9 cellular contexts compared by ENCODE assay signal in genomic region chr16:88649195-88649923, GRCh38. TPM values are rescaled to one million over a fixed set of nuclear protein-coding genes. Genes with fewer than 3 reads are reported as not detected.
DNase-seq lines count a peak whose midpoint lies in the region; ATAC-seq, FAIRE-seq and TF ChIP-seq lines count a peak whose summit lies in the region.
"Had no signal": no experiment of that assay in that cellular context is flagged by ENCODE, and none has a peak within 500 bp of the region (broad histone marks: within the 10 kb centered on the region; RNA-seq: fewer than 3 reads in every experiment).

No MANE protein-coding gene starts in this region.

- no peak for TF ChIP-seq RAD21 in K562 (CRISPR knock-in tag; conservative IDR thresholded peaks at IDR 0.05 in 1 of 2, IDR thresholded peaks at IDR 0.05 in 1 of 2)

- peaks cover 33% of the 10 kb centered on the region for H3K79me2 ChIP-seq in K562 (ENCODE audit: control insufficient read depth, insufficient read depth, low read length)

- no peaks in the 10 kb centered on the region for H3K9me3 ChIP-seq in Caco-2
- H3K9me3 ChIP-seq in K562 (replicated peaks; ENCODE audit: control insufficient read depth, insufficient read depth, low read depth, low read length), result no peaks in the 10 kb centered on the region

- intact Hi-C loops in Caco-2 (cut with micrococcal nuclease; ENCODE audit: unreplicated experiment), result no loop called here
- intact Hi-C loops in K562 (cut with micrococcal nuclease), result no loop called here

- H3K4me3 Mint-ChIP-seq in Caco-2 (ENCODE audit: unreplicated experiment) (peak overlapping the region; percentile 78), nephron progenitor cell (peak overlapping the region; percentile 86)

- TF ChIP-seq CTCF in Caco-2 (IDR thresholded peaks at IDR 0.05; ENCODE audit: insufficient read depth in 1 of 2, low read depth in 1 of 2, low read length in 1 of 2, severe bottlenecking in 1 of 2, unreplicated experiment in 1 of 2) (no peak), K562 (IDR thresholded peaks at IDR 0.05 in 2 of 3, conservative IDR thresholded peaks at IDR 0.05 in 1 of 3; ENCODE audit: insufficient read depth in 2 of 3, low read depth in 1 of 3, low read length in 3 of 3) (no peak), nephron progenitor cell (IDR thresholded peaks at IDR 0.05) (no peak)

- H3K4me3 ChIP-seq in Caco-2 (ENCODE audit: low read depth, low read length), result peak overlapping the region; percentile 96
- peak overlapping the region; percentile 79; the same call in 1 of the 2 replicates for H3K4me3 ChIP-seq in Jurkat, Clone E6-1 (ENCODE audit: low read length)
- peak overlapping the region; percentile 84 for H3K4me3 ChIP-seq in K562

- H4K20me1 ChIP-seq in K562 (replicated peaks; ENCODE audit: control insufficient read depth, insufficient read depth, low read length), result peaks cover 3% of the 10 kb centered on the region; the same call in 1 of the 2 replicates

- ATAC-seq in K562 (no peak), GM18909 (IDR thresholded peaks at IDR 0.05; ENCODE audit: poor library complexity, unreplicated experiment) (no peak)
- ATAC-seq in activated CD4-positive, CD25-positive, alpha-beta regulatory T cell treated with anti-CD3 and anti-CD28 coated beads, Interleukin-2, amount 50 U/mL, for 24 hours, result no peak

- peaks cover 2% of the 10 kb centered on the region; the same call in 1 of the 2 replicates for H3K36me3 ChIP-seq in Caco-2 (ENCODE audit: control insufficient read depth, insufficient read depth, low read length)
- H3K36me3 ChIP-seq in K562 (ENCODE audit: control insufficient read depth, insufficient read depth, low read length), result peaks cover 55% of the 10 kb centered on the region; the same call in 2 of the 3 replicates

- H3K27me3 Mint-ChIP-seq in Caco-2 (ENCODE audit: insufficient read depth, unreplicated experiment), result no peaks in the 10 kb centered on the region
- peaks cover 7% of the 10 kb centered on the region for H3K27me3 Mint-ChIP-seq in nephron progenitor cell (ENCODE audit: low read depth, poor library complexity)

- DNase-seq in Caco-2 (no peak), K562 (ENCODE audit: extremely low read depth in 1 of 4, low spot score in 3 of 4) (no peak), nephron progenitor cell (no peak), midbrain (lab: John Stamatoyannopoulos, UW) (no peak)
- no peak for DNase-seq in Jurkat, Clone E6-1 (ENCODE audit: low read depth, low spot score)
- DNase-seq in activated CD4-positive, CD25-positive, alpha-beta regulatory T cell (lab: John Stamatoyannopoulos, UW), result no peak

- H2AFZ ChIP-seq in K562 (ENCODE audit: low read depth, low read length), result no peak overlapping the region

- H3K9ac ChIP-seq in K562 (ENCODE audit: insufficient read depth in 1 of 2, low read depth in 2 of 2, low read length in 2 of 2), result peak overlapping the region in 1 of 2 experiments; percentile 97; a peak in 3 of 4 replicates

- no peaks in the 10 kb centered on the region for H3K27me3 ChIP-seq in Caco-2 (replicated peaks; ENCODE audit: control insufficient read depth, insufficient read depth, low read length)
- H3K27me3 ChIP-seq in K562 (ENCODE audit: control insufficient read depth in 2 of 2, insufficient read depth in 2 of 2, low read length in 2 of 2), result no peaks in the 10 kb centered on the region

- no peaks in the 10 kb centered on the region for H3K9me1 ChIP-seq in K562 (ENCODE audit: control insufficient read depth, insufficient read depth, low read length)

- H3K4me1 Mint-ChIP-seq in Caco-2 (ENCODE audit: low read depth, unreplicated experiment) (peaks cover 6% of the 10 kb centered on the region), nephron progenitor cell (peaks cover 23% of the 10 kb centered on the region)

- H3K4me1 ChIP-seq in Caco-2 (peaks cover 17% of the 10 kb centered on the region), K562 (replicated peaks in 1 of 2; ENCODE audit: control insufficient read depth in 2 of 2, insufficient read depth in 2 of 2, low read length in 2 of 2) (peaks cover 11 to 88% of the 10 kb centered on the region in 2 experiments; a peak in 4 of 5 replicates)

- CTCF ChIA-PET in Caco-2 (lab: Charles Lee) (interaction anchor here (1.5 kb wide), 1 partner anchor 16 kb away, joined by 3 read pairs; no protein-coding TSS in a partner anchor), K562 (lab: Yijun Ruan, JAX; ENCODE audit: low intra/inter-chr PET ratio) (no interaction called here)

- H3K27ac ChIP-seq in K562 (ENCODE audit: extremely low read depth, low read depth, low read length), result no peak overlapping the region; the same call in 2 of the 3 replicates

- in situ Hi-C loops in K562 (cut with MboI), result no loop called here

- no peak for TF ChIP-seq EP300 in K562 (IDR thresholded peaks at IDR 0.05; ENCODE audit: low read length)

- H3K9me3 Mint-ChIP-seq in Caco-2 (ENCODE audit: unreplicated experiment) (no peaks in the 10 kb centered on the region), nephron progenitor cell (no peaks in the 10 kb centered on the region)

- TF ChIP-seq POLR2A in K562 (conservative IDR thresholded peaks at IDR 0.05), result no peak

- H3K4me2 ChIP-seq in K562 (ENCODE audit: insufficient read depth, low read length), result peak overlapping the region; percentile 92; the same call in 1 of the 2 replicates

- H3K27ac Mint-ChIP-seq in Caco-2 (ENCODE audit: unreplicated experiment), result peak overlapping the region; percentile 87
- no peak overlapping the region for H3K27ac Mint-ChIP-seq in nephron progenitor cell

- POLR2A ChIA-PET in Caco-2 (lab: Charles Lee), result interaction anchor here (0.6 to 0.9 kb wide), 2 partner anchors 14 to 89 kb away, joined by 4 to 7 read pairs; partner anchors contain the start of gene MVD
- POLR2A ChIA-PET in K562 (lab: Yijun Ruan, JAX), result interaction anchor here (0.6 to 2.7 kb wide), 6 partner anchors 10 to 119 kb away, joined by 3 to 13 read pairs (median 4); partner anchors contain the start of gene MVD

- BruUV-seq in Caco-2 (replicated peaks; lab: Mats Ljungman, UMichigan) (no TSS peak), K562 (replicated peaks; lab: Mats Ljungman, UMichigan) (no TSS peak)

- 84% methylated on average over 19 of the region's 20 CpGs for WGBS in K562 (ENCODE audit: insufficient coverage, low coverage, missing lambda C conversion rate)

- peak; percentile 61 for FAIRE-seq in K562 (lab: Jason Lieb, UNC)

- H3K36me3 Mint-ChIP-seq in Caco-2 (ENCODE audit: insufficient read depth, unreplicated experiment) (peaks cover 54% of the 10 kb centered on the region), nephron progenitor cell (ENCODE audit: low read depth) (peaks cover 12% of the 10 kb centered on the region)

RNA-seq across cellular contexts. Expression of gene CYBA, which starts 1.5 kb away (rescaled TPM):
- total RNA-seq in Caco-2 (2022) (351 and 377 TPM in 2 replicates), K562 (2014; rRNA removed) (683 and 757 TPM in 2 replicates), K562 (2014; rRNA removed; fragmentation: Illumina TruSeq; extraction: Trizol) (44.5 and 72.5 TPM in 2 replicates), K562 (2015; rRNA removed; fragmentation: Illumina TruSeq; extraction: Trizol) (196 and 239 TPM in 2 replicates), K562 (2021) (384 and 422 TPM in 2 replicates)
- polyA plus RNA-seq in Jurkat, Clone E6-1 (2012; ENCODE audit: insufficient read depth, insufficient read length), result 176 TPM
- total RNA-seq in K562 (2011; cell fraction: chromatin; rRNA removed; ENCODE audit: low replicate concordance), result 136 and 579 TPM in 2 replicates
- total RNA-seq in K562 (2011; cell fraction: nucleolus; rRNA removed), result 819 and 943 TPM in 2 replicates
- 427 and 435 TPM in 2 replicates for total RNA-seq in K562 (2011; cell fraction: nucleoplasm; rRNA removed)
- polyA plus RNA-seq in K562 (2011; rRNA removed) (93.0 and 157 TPM in 2 replicates), K562 (2014; fragmentation: Illumina TruSeq; extraction: Trizol) (63.5 and 240 TPM in 2 replicates), K562 (2014; fragmentation: Nextera tagmentation; extraction: Ambion mirVana) (under 1 TPM; 0.34 to 0.45 TPM), K562 (2014; rRNA removed) (519 and 579 TPM in 2 replicates)
- polyA plus RNA-seq in K562 (2011; cell fraction: cytosol; rRNA removed), result 366 and 963 TPM in 2 replicates
- 349 and 566 TPM in 2 replicates for polyA plus RNA-seq in K562 (2011; cell fraction: nucleus; rRNA removed)
- polyA plus RNA-seq in K562 (2012), result 346 and 377 TPM in 2 replicates
- polyA minus RNA-seq in K562 (2011; rRNA and poly(A)+ RNA removed), result 40.1 and 80.4 TPM in 2 replicates
- 249 and 254 TPM in 2 replicates for polyA minus RNA-seq in K562 (2011; cell fraction: cytosol; rRNA and poly(A)+ RNA removed)
- polyA minus RNA-seq in K562 (2011; cell fraction: nucleus; rRNA and poly(A)+ RNA removed), result 78.6 and 83.5 TPM in 2 replicates

RNA-seq across cellular contexts. Expression of gene IL17C, which starts 11.0 kb away (rescaled TPM):
- not detected in 2 replicates for total RNA-seq in Caco-2 (2022)
- polyA plus RNA-seq in Jurkat, Clone E6-1 (2012; ENCODE audit: insufficient read depth, insufficient read length), result not detected
- not detected in 2 replicates for total RNA-seq in K562 (2011; cell fraction: chromatin; rRNA removed; ENCODE audit: low replicate concordance)
- not detected in 2 replicates for total RNA-seq in K562 (2011; cell fraction: nucleolus; rRNA removed)
- total RNA-seq in K562 (2011; cell fraction: nucleoplasm; rRNA removed), result not detected in 2 replicates
- total RNA-seq in K562 (2014; rRNA removed), result not detected in 2 replicates
- not detected in 2 replicates for total RNA-seq in K562 (2014; rRNA removed; fragmentation: Illumina TruSeq; extraction: Trizol)
- not detected in 2 replicates for total RNA-seq in K562 (2015; rRNA removed; fragmentation: Illumina TruSeq; extraction: Trizol)
- not detected in 2 replicates for total RNA-seq in K562 (2021)
- polyA plus RNA-seq in K562 (2011; rRNA removed), result not detected in 2 replicates
- not detected in 2 replicates for polyA plus RNA-seq in K562 (2011; cell fraction: cytosol; rRNA removed)
- polyA plus RNA-seq in K562 (2011; cell fraction: nucleus; rRNA removed), result 0.21 TPM in 1 of 2 replicates, not detected in the other
- not detected in 2 replicates for polyA plus RNA-seq in K562 (2012)
- not detected in 2 replicates for polyA plus RNA-seq in K562 (2014; fragmentation: Illumina TruSeq; extraction: Trizol)
- polyA plus RNA-seq in K562 (2014; fragmentation: Nextera tagmentation; extraction: Ambion mirVana), result not detected
- polyA plus RNA-seq in K562 (2014; rRNA removed), result not detected in 2 replicates
- polyA minus RNA-seq in K562 (2011; rRNA and poly(A)+ RNA removed), result not detected in 2 replicates
- not detected in 2 replicates for polyA minus RNA-seq in K562 (2011; cell fraction: cytosol; rRNA and poly(A)+ RNA removed)
- not detected in 2 replicates for polyA minus RNA-seq in K562 (2011; cell fraction: nucleus; rRNA and poly(A)+ RNA removed)
- polyA plus RNA-seq: adipose tissue had no signal

RNA-seq across cellular contexts. Expression of gene MVD, which starts 13.5 kb away (rescaled TPM):
- total RNA-seq in Caco-2 (2022) (127 and 141 TPM in 2 replicates), K562 (2014; rRNA removed) (89.2 and 121 TPM in 2 replicates), K562 (2014; rRNA removed; fragmentation: Illumina TruSeq; extraction: Trizol) (17.6 and 26.6 TPM in 2 replicates), K562 (2015; rRNA removed; fragmentation: Illumina TruSeq; extraction: Trizol) (45.3 and 45.5 TPM in 2 replicates), K562 (2021) (126 and 141 TPM in 2 replicates)
- 91.1 TPM for polyA plus RNA-seq in Jurkat, Clone E6-1 (2012; ENCODE audit: insufficient read depth, insufficient read length)
- total RNA-seq in K562 (2011; cell fraction: chromatin; rRNA removed; ENCODE audit: low replicate concordance), result 321 and 787 TPM in 2 replicates
- total RNA-seq in K562 (2011; cell fraction: nucleolus; rRNA removed), result 569 and 688 TPM in 2 replicates
- 436 and 479 TPM in 2 replicates for total RNA-seq in K562 (2011; cell fraction: nucleoplasm; rRNA removed)
- polyA plus RNA-seq in K562 (2011; rRNA removed) (53.9 and 168 TPM in 2 replicates), K562 (2014; fragmentation: Illumina TruSeq; extraction: Trizol) (32.9 and 65.4 TPM in 2 replicates), K562 (2014; fragmentation: Nextera tagmentation; extraction: Ambion mirVana) (10 to 100 TPM; 12.2 to 15.4 TPM), K562 (2014; rRNA removed) (65.6 and 82.5 TPM in 2 replicates)
- polyA plus RNA-seq in K562 (2011; cell fraction: cytosol; rRNA removed), result 114 and 126 TPM in 2 replicates
- 587 and 718 TPM in 2 replicates for polyA plus RNA-seq in K562 (2011; cell fraction: nucleus; rRNA removed)
- 111 and 112 TPM in 2 replicates for polyA plus RNA-seq in K562 (2012)
- polyA minus RNA-seq in K562 (2011; rRNA and poly(A)+ RNA removed), result 19.0 and 22.9 TPM in 2 replicates
- 57.7 and 136 TPM in 2 replicates for polyA minus RNA-seq in K562 (2011; cell fraction: cytosol; rRNA and poly(A)+ RNA removed)
- polyA minus RNA-seq in K562 (2011; cell fraction: nucleus; rRNA and poly(A)+ RNA removed), result 78.2 and 151 TPM in 2 replicates

RNA-seq across cellular contexts. Expression of gene SNAI3, which starts 36.9 kb away (rescaled TPM):
- 3.5 TPM in 2 replicates for total RNA-seq in Caco-2 (2022)
- polyA plus RNA-seq in Jurkat, Clone E6-1 (2012; ENCODE audit: insufficient read depth, insufficient read length), result 1.2 TPM
- total RNA-seq in K562 (2011; cell fraction: chromatin; rRNA removed; ENCODE audit: low replicate concordance), result 0.79 and 2.9 TPM in 2 replicates
- 3.2 and 3.7 TPM in 2 replicates for total RNA-seq in K562 (2011; cell fraction: nucleolus; rRNA removed)
- total RNA-seq in K562 (2011; cell fraction: nucleoplasm; rRNA removed), result 0.95 and 1.1 TPM in 2 replicates
- total RNA-seq in K562 (2014; rRNA removed), result 2.7 and 4.1 TPM in 2 replicates
- total RNA-seq in K562 (2014; rRNA removed; fragmentation: Illumina TruSeq; extraction: Trizol), result 0.15 and 0.19 TPM in 2 replicates
- 0.72 and 0.87 TPM in 2 replicates for total RNA-seq in K562 (2015; rRNA removed; fragmentation: Illumina TruSeq; extraction: Trizol)
- 2.5 and 3.1 TPM in 2 replicates for total RNA-seq in K562 (2021)
- polyA plus RNA-seq in K562 (2011; rRNA removed), result 0.88 and 3.0 TPM in 2 replicates
- polyA plus RNA-seq in K562 (2011; cell fraction: cytosol; rRNA removed), result 3.2 and 5.5 TPM in 2 replicates
- polyA plus RNA-seq in K562 (2011; cell fraction: nucleus; rRNA removed), result 2.9 and 3.8 TPM in 2 replicates
- polyA plus RNA-seq in K562 (2012), result 0.95 and 1.2 TPM in 2 replicates
- polyA plus RNA-seq in K562 (2014; fragmentation: Illumina TruSeq; extraction: Trizol), result 0.70 and 1.9 TPM in 2 replicates
- under 1 TPM in 1 of 2 experiments, not detected in 1; 0.04 TPM for polyA plus RNA-seq in K562 (2014; fragmentation: Nextera tagmentation; extraction: Ambion mirVana)
- polyA plus RNA-seq in K562 (2014; rRNA removed), result 1.5 and 2.1 TPM in 2 replicates
- polyA minus RNA-seq in K562 (2011; rRNA and poly(A)+ RNA removed), result 0.42 and 0.87 TPM in 2 replicates
- 1.9 and 3.5 TPM in 2 replicates for polyA minus RNA-seq in K562 (2011; cell fraction: cytosol; rRNA and poly(A)+ RNA removed)
- 1.5 and 2.3 TPM in 2 replicates for polyA minus RNA-seq in K562 (2011; cell fraction: nucleus; rRNA and poly(A)+ RNA removed)

RNA-seq across cellular contexts. Expression of gene RNF166, which starts 56.8 kb away (rescaled TPM):
- 37.3 and 40.4 TPM in 2 replicates for total RNA-seq in Caco-2 (2022)
- 48.5 TPM for polyA plus RNA-seq in Jurkat, Clone E6-1 (2012; ENCODE audit: insufficient read depth, insufficient read length)
- total RNA-seq in K562 (2011; cell fraction: chromatin; rRNA removed; ENCODE audit: low replicate concordance), result 58.8 and 182 TPM in 2 replicates
- total RNA-seq in K562 (2011; cell fraction: nucleolus; rRNA removed), result 89.5 and 92.7 TPM in 2 replicates
- 60.1 and 64.4 TPM in 2 replicates for total RNA-seq in K562 (2011; cell fraction: nucleoplasm; rRNA removed)
- 46.9 and 61.6 TPM in 2 replicates for total RNA-seq in K562 (2014; rRNA removed)
- total RNA-seq in K562 (2014; rRNA removed; fragmentation: Illumina TruSeq; extraction: Trizol), result 6.1 and 7.3 TPM in 2 replicates
- total RNA-seq in K562 (2015; rRNA removed; fragmentation: Illumina TruSeq; extraction: Trizol), result 19.5 and 22.3 TPM in 2 replicates
- 60.3 and 61.2 TPM in 2 replicates for total RNA-seq in K562 (2021)
- 26.5 and 37.4 TPM in 2 replicates for polyA plus RNA-seq in K562 (2011; rRNA removed)
- polyA plus RNA-seq in K562 (2011; cell fraction: cytosol; rRNA removed), result 37.8 and 90.9 TPM in 2 replicates
- 118 and 185 TPM in 2 replicates for polyA plus RNA-seq in K562 (2011; cell fraction: nucleus; rRNA removed)
- 23.8 and 39.8 TPM in 2 replicates for polyA plus RNA-seq in K562 (2012)
- 12.7 and 27.9 TPM in 2 replicates for polyA plus RNA-seq in K562 (2014; fragmentation: Illumina TruSeq; extraction: Trizol)
- polyA plus RNA-seq in K562 (2014; fragmentation: Nextera tagmentation; extraction: Ambion mirVana), result under 1 TPM; 0.56 to 0.96 TPM
- 59.4 and 65.6 TPM in 2 replicates for polyA plus RNA-seq in K562 (2014; rRNA removed)
- 7.0 and 12.0 TPM in 2 replicates for polyA minus RNA-seq in K562 (2011; rRNA and poly(A)+ RNA removed)
- polyA minus RNA-seq in K562 (2011; cell fraction: cytosol; rRNA and poly(A)+ RNA removed), result 41.2 and 44.5 TPM in 2 replicates
- 33.4 and 39.2 TPM in 2 replicates for polyA minus RNA-seq in K562 (2011; cell fraction: nucleus; rRNA and poly(A)+ RNA removed)
